ENCODE assay signal across 14 cellular contexts in genomic region chr1:167082511-167083027, GRCh38. TPM values are rescaled to one million over a fixed set of nuclear protein-coding genes. Genes with fewer than 3 reads are reported as not detected.
DNase-seq lines count a peak whose midpoint lies in the region; ATAC-seq and TF ChIP-seq lines count a peak whose summit lies in the region.
"Had no signal": no experiment of that assay in that cellular context is flagged by ENCODE, and none has a peak within 500 bp of the region (broad histone marks: within the 10 kb centered on the region; RNA-seq: fewer than 3 reads in every experiment).

No MANE protein-coding gene starts in this region.

- H3K4me1 Mint-ChIP-seq in naive thymus-derived CD4-positive, alpha-beta T cell = peaks cover 0 to 39% (median 11%) of the 10 kb centered on the region in 7 donors

- H3K27ac Mint-ChIP-seq in naive thymus-derived CD4-positive, alpha-beta T cell = peak overlapping the region in 2 of 9 donors; percentile 21 to 68
- H3K27ac Mint-ChIP-seq: type B pancreatic cell had no signal

- H3K9ac ChIP-seq in colonic mucosa (ENCODE audit: low read depth in 2 of 2, low read length in 2 of 2) = peak overlapping the region; percentile 69 to 81

- H3K27me3 ChIP-seq in colonic mucosa = no peaks in the 10 kb centered on the region
- H3K27me3 ChIP-seq in naive thymus-derived CD4-positive, alpha-beta T cell (ENCODE audit: control insufficient read depth in 2 of 2, insufficient read depth in 2 of 2, low read length in 2 of 2) = no peaks in the 10 kb centered on the region

- H3K27ac ChIP-seq in colonic mucosa = peak overlapping the region; percentile 93
- H3K27ac ChIP-seq in naive thymus-derived CD4-positive, alpha-beta T cell (ENCODE audit: low read depth, low read length) = no peak overlapping the region

- no peak overlapping the region for H3K4me3 ChIP-seq in colonic mucosa
- H3K4me3 ChIP-seq in naive thymus-derived CD4-positive, alpha-beta T cell (ENCODE audit: low read length) = no peak overlapping the region

- H3K4me1 ChIP-seq in colonic mucosa = peaks cover 10% of the 10 kb centered on the region
- H3K4me1 ChIP-seq in naive thymus-derived CD4-positive, alpha-beta T cell (ENCODE audit: control insufficient read depth in 2 of 2, insufficient read depth in 2 of 2, low read length in 2 of 2) = peaks cover 0 to 3% of the 10 kb centered on the region in 2 donors

- DNase-seq in ELF-1 (ENCODE audit: low read depth, low spot score) (peak; percentile 46), NCI-H146 treated with DMSO at 0.1 percent for 48 hours (lab: John Stamatoyannopoulos, UW; ENCODE audit: unreplicated experiment) (peak; percentile 40), colonic mucosa (peak; percentile 94), activated gamma-delta T cell (lab: John Stamatoyannopoulos, UW) (no peak), NCI-H1105 treated with DMSO at 0.1 percent for 48 hours (lab: John Stamatoyannopoulos, UW) (no peak)
- DNase-seq in naive thymus-derived CD4-positive, alpha-beta T cell = no peak
- DNase-seq: activated CD4-positive, CD25-positive, alpha-beta regulatory T cell treated with anti-CD3 and anti-CD28 coated beads, Interleukin-2, amount 50 U/mL, for 72 hours; activated gamma-delta T cell treated with Interleukin-2 at 50 U/mL for 16 hours; mesenchymal stem cell; NCI-H187 treated with DMSO at 0.1 percent for 48 hours had no signal

- POLR2A ChIA-PET in naive thymus-derived CD4-positive, alpha-beta T cell (lab: Charles Lee) = interaction anchor here (2.1 kb wide), 1 partner anchor 10 kb away, joined by 7 read pairs; no protein-coding TSS in a partner anchor

- TF ChIP-seq CTCF in colonic mucosa (IDR thresholded peaks at IDR 0.05) = no peak

- peak; percentile 61 for ATAC-seq in naive thymus-derived CD4-positive, alpha-beta T cell
- ATAC-seq in HG02938 (IDR thresholded peaks at IDR 0.05; ENCODE audit: unreplicated experiment) = no peak
- ATAC-seq in GM19351 (IDR thresholded peaks at IDR 0.05; ENCODE audit: unreplicated experiment) = no peak
- ATAC-seq: sciatic nerve had no signal

- H3K36me3 Mint-ChIP-seq in naive thymus-derived CD4-positive, alpha-beta T cell = peaks cover 0 to 44% (median 19%) of the 10 kb centered on the region in 5 donors
- H3K36me3 Mint-ChIP-seq: type B pancreatic cell had no signal

- H3K36me3 ChIP-seq in colonic mucosa = no peaks in the 10 kb centered on the region
- peaks cover 0 to 4% (median 0%) of the 10 kb centered on the region in 3 experiments for H3K36me3 ChIP-seq in naive thymus-derived CD4-positive, alpha-beta T cell (ENCODE audit: control insufficient read depth in 2 of 3, insufficient read depth in 3 of 3, low read length in 3 of 3)

- H3K9me3 ChIP-seq in colonic mucosa = no peaks in the 10 kb centered on the region
- H3K9me3 ChIP-seq in naive thymus-derived CD4-positive, alpha-beta T cell (ENCODE audit: control insufficient read depth in 2 of 3, low read length in 3 of 3) = no peaks in the 10 kb centered on the region

- H3K27me3 Mint-ChIP-seq in naive thymus-derived CD4-positive, alpha-beta T cell = peaks cover 0 to 12% (median 0%) of the 10 kb centered on the region in 5 donors

- CTCF ChIA-PET in naive thymus-derived CD4-positive, alpha-beta T cell (lab: Charles Lee) = interaction anchor here (0.9 kb wide), 1 partner anchor 9 kb away, joined by 3 read pairs; no protein-coding TSS in a partner anchor

- no peaks in the 10 kb centered on the region for H3K9me3 Mint-ChIP-seq in naive thymus-derived CD4-positive, alpha-beta T cell

- intact Hi-C loops in colonic mucosa (cut with DNase I) = no loop called here
- intact Hi-C loops in naive thymus-derived CD4-positive, alpha-beta T cell (cut with micrococcal nuclease) = no loop called here

- H3K4me3 Mint-ChIP-seq in naive thymus-derived CD4-positive, alpha-beta T cell = no peak overlapping the region
- H3K4me3 Mint-ChIP-seq: type B pancreatic cell had no signal

RNA-seq across cellular contexts. Expression of gene GPA33, which starts 7.6 kb away (rescaled TPM):
- total RNA-seq in colonic mucosa = 100 to 1,000 TPM; 438 to 531 TPM
- total RNA-seq in naive thymus-derived CD4-positive, alpha-beta T cell = 10 to 100 TPM in 3 of 5 experiments, 1 to 10 TPM in 2; 5.4 to 32.6 (median 11.3) TPM
- 10 to 100 TPM; 43.6 to 63.4 TPM for polyA plus RNA-seq in naive thymus-derived CD4-positive, alpha-beta T cell
- total RNA-seq: sciatic nerve had no signal

RNA-seq across cellular contexts. Expression of gene STYXL2, which starts 11.3 kb away (rescaled TPM):
- total RNA-seq in colonic mucosa = under 1 TPM in 1 of 2 donors, not detected in 1; 0.10 TPM
- not detected for total RNA-seq in naive thymus-derived CD4-positive, alpha-beta T cell
- polyA plus RNA-seq in naive thymus-derived CD4-positive, alpha-beta T cell = not detected

Comparison
In these comparisons a context has a peak if more than half of its experiments do, and no peak if none do; other contexts are left out.
1. DNase-seq: peak in ELF-1 (single experiment), NCI-H146 treated with DMSO at 0.1 percent for 48 hours (single experiment) and colonic mucosa (single experiment); none in naive thymus-derived CD4-positive, alpha-beta T cell (0 of 9), activated gamma-delta T cell (single experiment) and NCI-H1105 treated with DMSO at 0.1 percent for 48 hours (single experiment).
2. RNA of gene GPA33, which starts 7.6 kb away (total RNA-seq): 438 to 531 TPM in colonic mucosa; 5.4 to 32.6 TPM in naive thymus-derived CD4-positive, alpha-beta T cell; every median in the first group is over 10 times any median in the second.